17 cellular contexts compared by ENCODE assay signal in genomic region chr1:44108241-44108640, GRCh38. TPM values are rescaled to one million over a fixed set of nuclear protein-coding genes. Genes with fewer than 3 reads are reported as not detected.
DNase-seq lines count a peak whose midpoint lies in the region; ATAC-seq, FAIRE-seq and TF ChIP-seq lines count a peak whose summit lies in the region.
"Had no signal": no experiment of that assay in that cellular context is flagged by ENCODE, and none has a peak within 500 bp of the region (broad histone marks: within the 10 kb centered on the region; RNA-seq: fewer than 3 reads in every experiment).

No MANE protein-coding gene starts in this region.

- intact Hi-C loops in Right ventricle myocardium superior (cut with DNase I), result no loop called here

- H3K4me3 ChIP-seq in epithelial cell of proximal tubule (ENCODE audit: low read depth, low read length) (no peak overlapping the region), skeletal muscle cell (ENCODE audit: low read depth, low read length) (no peak overlapping the region)
- H3K4me3 ChIP-seq: HAP-1 had no signal

- no peak for ATAC-seq in Right ventricle myocardium superior (ENCODE audit: poor library complexity)
- no peak for ATAC-seq in HG03354 (IDR thresholded peaks at IDR 0.05; ENCODE audit: poor library complexity, severe bottlenecking, unreplicated experiment)

- DNase-seq in EL, result peak; percentile 77
- DNase-seq in RCC 7860 (ENCODE audit: low spot score), result peak; percentile 16
- peak; percentile 31 for DNase-seq in epithelial cell of proximal tubule (ENCODE audit: low read depth)
- peak; percentile 30 for DNase-seq in skeletal muscle cell (ENCODE audit: low read depth)
- no peak for DNase-seq in OCI-M2 (lab: John Stamatoyannopoulos, UW; ENCODE audit: unreplicated experiment)
- DNase-seq in GOT3 (lab: John Stamatoyannopoulos, UW), result no peak
- DNase-seq in Right ventricle myocardium superior, result no peak
- DNase-seq: activated CD4-positive, alpha-beta T cell treated with anti-CD3 and anti-CD28 coated beads for 1 hour; activated naive CD4-positive, alpha-beta T cell treated with Interleukin-2 at 50 U/mL for 16 hours; DMS79 treated with DMSO at 0.1 percent for 48 hours; effector CD8-positive, alpha-beta T cell; NCI-H1105; nephron progenitor cell; SHP77 treated with DMSO at 0.1 percent for 48 hours had no signal

- TF ChIP-seq CTCF in epithelial cell of proximal tubule (conservative IDR thresholded peaks at IDR 0.05; ENCODE audit: low read depth, low read length), result no peak

- no peak for FAIRE-seq in RCC 7860 (lab: Jason Lieb, UNC)

RNA-seq across cellular contexts. Expression of gene KLF17, which starts 10.4 kb away (rescaled TPM):
- total RNA-seq in epithelial cell of proximal tubule, result not detected in 2 replicates
- not detected for total RNA-seq in Right ventricle myocardium superior
- total RNA-seq: subcutaneous adipose tissue had no signal

RNA-seq across cellular contexts. Expression of gene KLF18, which starts 33.2 kb away (rescaled TPM):
- total RNA-seq in epithelial cell of proximal tubule, result not detected in 2 replicates
- total RNA-seq in Right ventricle myocardium superior, result not detected
- total RNA-seq: subcutaneous adipose tissue had no signal

Comparison
In these comparisons a context has a peak if more than half of its experiments do, and no peak if none do; other contexts are left out.
1. DNase-seq: peak in EL (single experiment), RCC 7860 (single experiment), epithelial cell of proximal tubule (single experiment) and skeletal muscle cell (single experiment); none in OCI-M2 (single experiment), GOT3 (single experiment) and Right ventricle myocardium superior (single experiment).